1 cellular context compared by ENCODE assay signal in the genomic region with DNA sequence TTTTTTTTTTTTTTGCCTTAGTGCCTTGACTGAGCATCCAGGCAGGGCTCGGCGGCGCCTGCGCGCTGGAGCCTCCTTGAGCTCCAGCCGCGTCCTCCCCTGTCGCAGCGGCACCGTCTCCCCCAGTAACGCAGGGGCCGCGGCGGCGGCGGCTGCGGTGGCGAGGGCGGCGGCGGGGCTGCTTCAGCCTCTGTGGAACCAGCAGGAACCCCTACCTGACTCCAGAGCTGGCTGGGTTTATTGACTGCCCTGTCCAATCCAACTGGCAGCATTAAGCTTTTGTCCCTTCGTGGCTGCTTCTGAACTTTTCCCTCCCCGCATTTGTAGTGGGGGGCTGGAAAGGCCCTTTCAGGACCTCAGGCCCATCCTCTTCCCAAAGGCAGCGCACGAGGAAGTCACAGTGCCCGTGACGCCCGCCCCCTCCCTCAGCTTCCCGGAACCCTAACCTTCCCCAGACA.
TF ChIP-seq lines count a peak whose summit lies in the region.

A gene with protein sequence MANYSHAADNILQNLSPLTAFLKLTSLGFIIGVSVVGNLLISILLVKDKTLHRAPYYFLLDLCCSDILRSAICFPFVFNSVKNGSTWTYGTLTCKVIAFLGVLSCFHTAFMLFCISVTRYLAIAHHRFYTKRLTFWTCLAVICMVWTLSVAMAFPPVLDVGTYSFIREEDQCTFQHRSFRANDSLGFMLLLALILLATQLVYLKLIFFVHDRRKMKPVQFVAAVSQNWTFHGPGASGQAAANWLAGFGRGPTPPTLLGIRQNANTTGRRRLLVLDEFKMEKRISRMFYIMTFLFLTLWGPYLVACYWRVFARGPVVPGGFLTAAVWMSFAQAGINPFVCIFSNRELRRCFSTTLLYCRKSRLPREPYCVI (minus strand): TSS at position 397 of the 458 bp plus-strand sequence. CDS start 2,106 bp downstream, outside the sequence.

TF ChIP-seq in K562, 482 proteins besides CTCF, POLR2A, EP300 and RAD21 (continued from another document and continues in another):
- peak in 1 of 2 experiments; percentile 53; a peak in 2 of 4 replicates for TF ChIP-seq MAZ (CRISPR knock-in tag; conservative IDR thresholded peaks at IDR 0.05 in 1 of 2, IDR thresholded peaks at IDR 0.05 in 1 of 2)
- TF ChIP-seq GABPB1 (CRISPR knock-in tag; IDR thresholded peaks at IDR 0.05): 0 out of 2 replicates have a peak, but pooled peaks have one; percentile 47
- TF ChIP-seq, protein P1, sequence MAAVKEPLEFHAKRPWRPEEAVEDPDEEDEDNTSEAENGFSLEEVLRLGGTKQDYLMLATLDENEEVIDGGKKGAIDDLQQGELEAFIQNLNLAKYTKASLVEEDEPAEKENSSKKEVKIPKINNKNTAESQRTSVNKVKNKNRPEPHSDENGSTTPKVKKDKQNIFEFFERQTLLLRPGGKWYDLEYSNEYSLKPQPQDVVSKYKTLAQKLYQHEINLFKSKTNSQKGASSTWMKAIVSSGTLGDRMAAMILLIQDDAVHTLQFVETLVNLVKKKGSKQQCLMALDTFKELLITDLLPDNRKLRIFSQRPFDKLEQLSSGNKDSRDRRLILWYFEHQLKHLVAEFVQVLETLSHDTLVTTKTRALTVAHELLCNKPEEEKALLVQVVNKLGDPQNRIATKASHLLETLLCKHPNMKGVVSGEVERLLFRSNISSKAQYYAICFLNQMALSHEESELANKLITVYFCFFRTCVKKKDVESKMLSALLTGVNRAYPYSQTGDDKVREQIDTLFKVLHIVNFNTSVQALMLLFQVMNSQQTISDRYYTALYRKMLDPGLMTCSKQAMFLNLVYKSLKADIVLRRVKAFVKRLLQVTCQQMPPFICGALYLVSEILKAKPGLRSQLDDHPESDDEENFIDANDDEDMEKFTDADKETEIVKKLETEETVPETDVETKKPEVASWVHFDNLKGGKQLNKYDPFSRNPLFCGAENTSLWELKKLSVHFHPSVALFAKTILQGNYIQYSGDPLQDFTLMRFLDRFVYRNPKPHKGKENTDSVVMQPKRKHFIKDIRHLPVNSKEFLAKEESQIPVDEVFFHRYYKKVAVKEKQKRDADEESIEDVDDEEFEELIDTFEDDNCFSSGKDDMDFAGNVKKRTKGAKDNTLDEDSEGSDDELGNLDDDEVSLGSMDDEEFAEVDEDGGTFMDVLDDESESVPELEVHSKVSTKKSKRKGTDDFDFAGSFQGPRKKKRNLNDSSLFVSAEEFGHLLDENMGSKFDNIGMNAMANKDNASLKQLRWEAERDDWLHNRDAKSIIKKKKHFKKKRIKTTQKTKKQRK (IDR thresholded peaks at IDR 0.05; ENCODE audit: borderline replicate concordance, low read depth, low read length): no peak
- no peak for TF ChIP-seq LARP7 (IDR thresholded peaks at IDR 0.05)
- TF ChIP-seq, protein P2, sequence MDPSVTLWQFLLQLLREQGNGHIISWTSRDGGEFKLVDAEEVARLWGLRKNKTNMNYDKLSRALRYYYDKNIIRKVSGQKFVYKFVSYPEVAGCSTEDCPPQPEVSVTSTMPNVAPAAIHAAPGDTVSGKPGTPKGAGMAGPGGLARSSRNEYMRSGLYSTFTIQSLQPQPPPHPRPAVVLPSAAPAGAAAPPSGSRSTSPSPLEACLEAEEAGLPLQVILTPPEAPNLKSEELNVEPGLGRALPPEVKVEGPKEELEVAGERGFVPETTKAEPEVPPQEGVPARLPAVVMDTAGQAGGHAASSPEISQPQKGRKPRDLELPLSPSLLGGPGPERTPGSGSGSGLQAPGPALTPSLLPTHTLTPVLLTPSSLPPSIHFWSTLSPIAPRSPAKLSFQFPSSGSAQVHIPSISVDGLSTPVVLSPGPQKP (CRISPR knock-in tag; IDR thresholded peaks at IDR 0.05): no peak
- TF ChIP-seq, protein P3, sequence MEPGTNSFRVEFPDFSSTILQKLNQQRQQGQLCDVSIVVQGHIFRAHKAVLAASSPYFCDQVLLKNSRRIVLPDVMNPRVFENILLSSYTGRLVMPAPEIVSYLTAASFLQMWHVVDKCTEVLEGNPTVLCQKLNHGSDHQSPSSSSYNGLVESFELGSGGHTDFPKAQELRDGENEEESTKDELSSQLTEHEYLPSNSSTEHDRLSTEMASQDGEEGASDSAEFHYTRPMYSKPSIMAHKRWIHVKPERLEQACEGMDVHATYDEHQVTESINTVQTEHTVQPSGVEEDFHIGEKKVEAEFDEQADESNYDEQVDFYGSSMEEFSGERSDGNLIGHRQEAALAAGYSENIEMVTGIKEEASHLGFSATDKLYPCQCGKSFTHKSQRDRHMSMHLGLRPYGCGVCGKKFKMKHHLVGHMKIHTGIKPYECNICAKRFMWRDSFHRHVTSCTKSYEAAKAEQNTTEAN (CRISPR knock-in tag; IDR thresholded peaks at IDR 0.05): no peak
- no peak for TF ChIP-seq ZMIZ1 (IDR thresholded peaks at IDR 0.05; ENCODE audit: low read depth in 2 of 2, low read length in 2 of 2)
- TF ChIP-seq ZNF561 (CRISPR knock-in tag; conservative IDR thresholded peaks at IDR 0.05): no peak
- TF ChIP-seq ZBTB1 (CRISPR knock-in tag; IDR thresholded peaks at IDR 0.05; ENCODE audit: borderline replicate concordance, low read depth): no peak
- TF ChIP-seq, protein P4, sequence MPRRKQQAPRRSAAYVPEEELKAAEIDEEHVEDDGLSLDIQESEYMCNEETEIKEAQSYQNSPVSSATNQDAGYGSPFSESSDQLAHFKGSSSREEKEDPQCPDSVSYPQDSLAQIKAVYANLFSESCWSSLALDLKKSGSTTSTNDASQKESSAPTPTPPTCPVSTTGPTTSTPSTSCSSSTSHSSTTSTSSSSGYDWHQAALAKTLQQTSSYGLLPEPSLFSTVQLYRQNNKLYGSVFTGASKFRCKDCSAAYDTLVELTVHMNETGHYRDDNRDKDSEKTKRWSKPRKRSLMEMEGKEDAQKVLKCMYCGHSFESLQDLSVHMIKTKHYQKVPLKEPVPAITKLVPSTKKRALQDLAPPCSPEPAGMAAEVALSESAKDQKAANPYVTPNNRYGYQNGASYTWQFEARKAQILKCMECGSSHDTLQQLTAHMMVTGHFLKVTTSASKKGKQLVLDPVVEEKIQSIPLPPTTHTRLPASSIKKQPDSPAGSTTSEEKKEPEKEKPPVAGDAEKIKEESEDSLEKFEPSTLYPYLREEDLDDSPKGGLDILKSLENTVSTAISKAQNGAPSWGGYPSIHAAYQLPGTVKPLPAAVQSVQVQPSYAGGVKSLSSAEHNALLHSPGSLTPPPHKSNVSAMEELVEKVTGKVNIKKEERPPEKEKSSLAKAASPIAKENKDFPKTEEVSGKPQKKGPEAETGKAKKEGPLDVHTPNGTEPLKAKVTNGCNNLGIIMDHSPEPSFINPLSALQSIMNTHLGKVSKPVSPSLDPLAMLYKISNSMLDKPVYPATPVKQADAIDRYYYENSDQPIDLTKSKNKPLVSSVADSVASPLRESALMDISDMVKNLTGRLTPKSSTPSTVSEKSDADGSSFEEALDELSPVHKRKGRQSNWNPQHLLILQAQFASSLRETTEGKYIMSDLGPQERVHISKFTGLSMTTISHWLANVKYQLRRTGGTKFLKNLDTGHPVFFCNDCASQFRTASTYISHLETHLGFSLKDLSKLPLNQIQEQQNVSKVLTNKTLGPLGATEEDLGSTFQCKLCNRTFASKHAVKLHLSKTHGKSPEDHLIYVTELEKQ (CRISPR knock-in tag; IDR thresholded peaks at IDR 0.05): no peak
- TF ChIP-seq ZNF41 (CRISPR knock-in tag; conservative IDR thresholded peaks at IDR 0.05): peak; percentile 64; the same call in 1 of the 2 replicates
- no peak for TF ChIP-seq POLR2AphosphoS2 (IDR thresholded peaks at IDR 0.05; ENCODE audit: low read length)
- TF ChIP-seq NCOR1 (IDR thresholded peaks at IDR 0.05): no peak
- no peak for TF ChIP-seq ZNF133 (CRISPR knock-in tag; IDR thresholded peaks at IDR 0.05)
- TF ChIP-seq ZNF224 (CRISPR knock-in tag; IDR thresholded peaks at IDR 0.05): no peak
- TF ChIP-seq, protein P5, sequence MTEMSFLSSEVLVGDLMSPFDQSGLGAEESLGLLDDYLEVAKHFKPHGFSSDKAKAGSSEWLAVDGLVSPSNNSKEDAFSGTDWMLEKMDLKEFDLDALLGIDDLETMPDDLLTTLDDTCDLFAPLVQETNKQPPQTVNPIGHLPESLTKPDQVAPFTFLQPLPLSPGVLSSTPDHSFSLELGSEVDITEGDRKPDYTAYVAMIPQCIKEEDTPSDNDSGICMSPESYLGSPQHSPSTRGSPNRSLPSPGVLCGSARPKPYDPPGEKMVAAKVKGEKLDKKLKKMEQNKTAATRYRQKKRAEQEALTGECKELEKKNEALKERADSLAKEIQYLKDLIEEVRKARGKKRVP (CRISPR knock-in tag; IDR thresholded peaks at IDR 0.05): 0 out of 2 replicates have a peak, but pooled peaks have one; percentile 10
- peak; percentile 4; the same call in 1 of the 2 replicates for TF ChIP-seq CREB1 (IDR thresholded peaks at IDR 0.05)
- no peak for TF ChIP-seq CREB1 (CRISPR knock-in tag; IDR thresholded peaks at IDR 0.05)
- no peak for TF ChIP-seq MCM2 (IDR thresholded peaks at IDR 0.05; ENCODE audit: low read depth)
- no peak for TF ChIP-seq MED1 (CRISPR knock-in tag; IDR thresholded peaks at IDR 0.05; ENCODE audit: borderline replicate concordance)
- TF ChIP-seq UBTF (IDR thresholded peaks at IDR 0.05; ENCODE audit: borderline replicate concordance in 1 of 2, low read depth in 2 of 2, low read length in 2 of 2): peak in 1 of 2 experiments; percentile 72; a peak in 1 of 4 replicates
- peak; percentile 27; the same call in 1 of the 2 replicates for TF ChIP-seq ZKSCAN1 (IDR thresholded peaks at IDR 0.05; ENCODE audit: low read depth, low read length)
- no peak for TF ChIP-seq ATF1 (CRISPR knock-in tag; IDR thresholded peaks at IDR 0.05)
- TF ChIP-seq ATF1 (tag; IDR thresholded peaks at IDR 0.05): no peak
- no peak for TF ChIP-seq MIER1 (IDR thresholded peaks at IDR 0.05; ENCODE audit: low read depth)
- no peak for TF ChIP-seq SMAD3 (CRISPR knock-in tag; conservative IDR thresholded peaks at IDR 0.05)
- TF ChIP-seq, protein P6, sequence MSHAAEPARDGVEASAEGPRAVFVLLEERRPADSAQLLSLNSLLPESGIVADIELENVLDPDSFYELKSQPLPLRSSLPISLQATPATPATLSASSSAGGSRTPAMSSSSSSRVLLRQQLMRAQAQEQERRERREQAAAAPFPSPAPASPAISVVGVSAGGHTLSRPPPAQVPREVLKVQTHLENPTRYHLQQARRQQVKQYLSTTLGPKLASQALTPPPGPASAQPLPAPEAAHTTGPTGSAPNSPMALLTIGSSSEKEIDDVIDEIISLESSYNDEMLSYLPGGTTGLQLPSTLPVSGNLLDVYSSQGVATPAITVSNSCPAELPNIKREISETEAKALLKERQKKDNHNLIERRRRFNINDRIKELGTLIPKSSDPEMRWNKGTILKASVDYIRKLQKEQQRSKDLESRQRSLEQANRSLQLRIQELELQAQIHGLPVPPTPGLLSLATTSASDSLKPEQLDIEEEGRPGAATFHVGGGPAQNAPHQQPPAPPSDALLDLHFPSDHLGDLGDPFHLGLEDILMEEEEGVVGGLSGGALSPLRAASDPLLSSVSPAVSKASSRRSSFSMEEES (CRISPR knock-in tag; IDR thresholded peaks at IDR 0.05): no peak
- TF ChIP-seq XRCC5 (IDR thresholded peaks at IDR 0.05; ENCODE audit: low read depth, low read length): no peak
- TF ChIP-seq BRF1 (IDR thresholded peaks at IDR 0.05; ENCODE audit: borderline replicate concordance, extremely low read depth, insufficient read length): no peak
- no peak for TF ChIP-seq BMI1 (IDR thresholded peaks at IDR 0.05; ENCODE audit: low read length)
- 0 out of 2 replicates have a peak, but pooled peaks have one; percentile 19 for TF ChIP-seq JUN (IDR thresholded peaks at IDR 0.05; ENCODE audit: borderline replicate concordance, low read depth, low read length)
- no peak for TF ChIP-seq JUN (CRISPR knock-in tag; IDR thresholded peaks at IDR 0.05; ENCODE audit: borderline replicate concordance)
- no peak for TF ChIP-seq FOXO4 (CRISPR knock-in tag; IDR thresholded peaks at IDR 0.05)
- peak; percentile 91 to 92 for TF ChIP-seq NRF1 (conservative IDR thresholded peaks at IDR 0.05 in 1 of 2, IDR thresholded peaks at IDR 0.05 in 1 of 2)
- TF ChIP-seq ZNF232 (CRISPR knock-in tag; IDR thresholded peaks at IDR 0.05): no peak
- no peak for TF ChIP-seq GABPA (tag; conservative IDR thresholded peaks at IDR 0.05; ENCODE audit: low read depth)
